Comparison of ENCODE assay signal across 1 cellular context in genomic region chr5:66144074-66144798, GRCh38.
TF ChIP-seq lines count a peak whose summit lies in the region.

Gene SREK1 (plus strand): TSS chr5:66144300. CDS start chr5:66144377, 77 bp downstream.

TF ChIP-seq in HepG2, 621 proteins besides CTCF, POLR2A, EP300 and RAD21 (continued from another document and continues in another):
- TF ChIP-seq MYNN (CRISPR knock-in tag; IDR thresholded peaks at IDR 0.05; ENCODE audit: low read depth) (0 out of 2 replicates have a peak, but pooled peaks have one; percentile 20), NFYC (CRISPR knock-in tag; IDR thresholded peaks at IDR 0.05) (no peak), ZNF703 (CRISPR knock-in tag; IDR thresholded peaks at IDR 0.05; ENCODE audit: borderline replicate concordance) (peak; percentile 45; the same call in 1 of the 2 replicates), ZBTB33 (CRISPR knock-in tag; IDR thresholded peaks at IDR 0.05) (0 out of 2 replicates have a peak, but pooled peaks have one; percentile 10), KLF16 (CRISPR knock-in tag; IDR thresholded peaks at IDR 0.05) (peak in 1 of 2 experiments; percentile 76; a peak in 1 of 4 replicates), ZNF678 (CRISPR knock-in tag; IDR thresholded peaks at IDR 0.05) (no peak), ZNF747 (CRISPR knock-in tag; IDR thresholded peaks at IDR 0.05; ENCODE audit: borderline replicate concordance) (peak; percentile 88; the same call in 1 of the 2 replicates), ZFP91 (CRISPR knock-in tag; IDR thresholded peaks at IDR 0.05; ENCODE audit: borderline replicate concordance) (peak; percentile 90; the same call in 1 of the 2 replicates), MEIS2 (CRISPR knock-in tag; IDR thresholded peaks at IDR 0.05) (peak; percentile 93), RBFOX2 (IDR thresholded peaks at IDR 0.05; ENCODE audit: low read depth, low read length) (peak; percentile 99), DPF2 (CRISPR knock-in tag; IDR thresholded peaks at IDR 0.05; ENCODE audit: borderline replicate concordance, low read depth) (no peak), HNRNPL (IDR thresholded peaks at IDR 0.05; ENCODE audit: low read depth, low read length) (peak; percentile 75; the same call in 1 of the 2 replicates), AHR (CRISPR knock-in tag; IDR thresholded peaks at IDR 0.05) (peak; percentile 50; the same call in 1 of the 2 replicates), ATF5 (CRISPR knock-in tag; IDR thresholded peaks at IDR 0.05; ENCODE audit: low read depth) (no peak), ZNF546 (CRISPR knock-in tag; conservative IDR thresholded peaks at IDR 0.05) (no peak), ZNF841 (CRISPR knock-in tag; IDR thresholded peaks at IDR 0.05; ENCODE audit: borderline replicate concordance) (no peak), ZNF230 (CRISPR knock-in tag; IDR thresholded peaks at IDR 0.05) (peak; percentile 79), TRIM22 (IDR thresholded peaks at IDR 0.05) (no peak), ZNF549 (CRISPR knock-in tag; IDR thresholded peaks at IDR 0.05) (no peak), ZNF333 (CRISPR knock-in tag; IDR thresholded peaks at IDR 0.05; ENCODE audit: borderline replicate concordance) (peak; percentile 41; the same call in 1 of the 2 replicates), MAFG (CRISPR knock-in tag; IDR thresholded peaks at IDR 0.05) (no peak), TBL1XR1 (IDR thresholded peaks at IDR 0.05; ENCODE audit: borderline replicate concordance, low read length, partially characterized antibody) (peak; percentile 22), REL (CRISPR knock-in tag; conservative IDR thresholded peaks at IDR 0.05) (peak; percentile 82), PBX2 (CRISPR knock-in tag; IDR thresholded peaks at IDR 0.05) (no peak; the same call in 1 of the 2 replicates), HOXA5 (CRISPR knock-in tag; IDR thresholded peaks at IDR 0.05) (peak; percentile 20), CENPBD1 (CRISPR knock-in tag; IDR thresholded peaks at IDR 0.05; ENCODE audit: borderline replicate concordance, low read depth) (0 out of 2 replicates have a peak, but pooled peaks have one; percentile 63), KDM2A (CRISPR knock-in tag; IDR thresholded peaks at IDR 0.05; ENCODE audit: borderline replicate concordance, low read depth) (peak; percentile 94), ATRX (CRISPR knock-in tag; IDR thresholded peaks at IDR 0.05; ENCODE audit: borderline replicate concordance) (no peak), ZNF749 (CRISPR knock-in tag; IDR thresholded peaks at IDR 0.05; ENCODE audit: borderline replicate concordance) (0 out of 2 replicates have a peak, but pooled peaks have one; percentile 34)
- TF ChIP-seq, protein P1, sequence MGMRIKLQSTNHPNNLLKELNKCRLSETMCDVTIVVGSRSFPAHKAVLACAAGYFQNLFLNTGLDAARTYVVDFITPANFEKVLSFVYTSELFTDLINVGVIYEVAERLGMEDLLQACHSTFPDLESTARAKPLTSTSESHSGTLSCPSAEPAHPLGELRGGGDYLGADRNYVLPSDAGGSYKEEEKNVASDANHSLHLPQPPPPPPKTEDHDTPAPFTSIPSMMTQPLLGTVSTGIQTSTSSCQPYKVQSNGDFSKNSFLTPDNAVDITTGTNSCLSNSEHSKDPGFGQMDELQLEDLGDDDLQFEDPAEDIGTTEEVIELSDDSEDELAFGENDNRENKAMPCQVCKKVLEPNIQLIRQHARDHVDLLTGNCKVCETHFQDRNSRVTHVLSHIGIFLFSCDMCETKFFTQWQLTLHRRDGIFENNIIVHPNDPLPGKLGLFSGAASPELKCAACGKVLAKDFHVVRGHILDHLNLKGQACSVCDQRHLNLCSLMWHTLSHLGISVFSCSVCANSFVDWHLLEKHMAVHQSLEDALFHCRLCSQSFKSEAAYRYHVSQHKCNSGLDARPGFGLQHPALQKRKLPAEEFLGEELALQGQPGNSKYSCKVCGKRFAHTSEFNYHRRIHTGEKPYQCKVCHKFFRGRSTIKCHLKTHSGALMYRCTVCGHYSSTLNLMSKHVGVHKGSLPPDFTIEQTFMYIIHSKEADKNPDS (CRISPR knock-in tag; IDR thresholded peaks at IDR 0.05): no peak
- TF ChIP-seq, protein P2, sequence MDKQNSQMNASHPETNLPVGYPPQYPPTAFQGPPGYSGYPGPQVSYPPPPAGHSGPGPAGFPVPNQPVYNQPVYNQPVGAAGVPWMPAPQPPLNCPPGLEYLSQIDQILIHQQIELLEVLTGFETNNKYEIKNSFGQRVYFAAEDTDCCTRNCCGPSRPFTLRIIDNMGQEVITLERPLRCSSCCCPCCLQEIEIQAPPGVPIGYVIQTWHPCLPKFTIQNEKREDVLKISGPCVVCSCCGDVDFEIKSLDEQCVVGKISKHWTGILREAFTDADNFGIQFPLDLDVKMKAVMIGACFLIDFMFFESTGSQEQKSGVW (CRISPR knock-in tag; IDR thresholded peaks at IDR 0.05; ENCODE audit: borderline replicate concordance): peak; percentile 23; the same call in 1 of the 2 replicates
- TF ChIP-seq, protein P3, sequence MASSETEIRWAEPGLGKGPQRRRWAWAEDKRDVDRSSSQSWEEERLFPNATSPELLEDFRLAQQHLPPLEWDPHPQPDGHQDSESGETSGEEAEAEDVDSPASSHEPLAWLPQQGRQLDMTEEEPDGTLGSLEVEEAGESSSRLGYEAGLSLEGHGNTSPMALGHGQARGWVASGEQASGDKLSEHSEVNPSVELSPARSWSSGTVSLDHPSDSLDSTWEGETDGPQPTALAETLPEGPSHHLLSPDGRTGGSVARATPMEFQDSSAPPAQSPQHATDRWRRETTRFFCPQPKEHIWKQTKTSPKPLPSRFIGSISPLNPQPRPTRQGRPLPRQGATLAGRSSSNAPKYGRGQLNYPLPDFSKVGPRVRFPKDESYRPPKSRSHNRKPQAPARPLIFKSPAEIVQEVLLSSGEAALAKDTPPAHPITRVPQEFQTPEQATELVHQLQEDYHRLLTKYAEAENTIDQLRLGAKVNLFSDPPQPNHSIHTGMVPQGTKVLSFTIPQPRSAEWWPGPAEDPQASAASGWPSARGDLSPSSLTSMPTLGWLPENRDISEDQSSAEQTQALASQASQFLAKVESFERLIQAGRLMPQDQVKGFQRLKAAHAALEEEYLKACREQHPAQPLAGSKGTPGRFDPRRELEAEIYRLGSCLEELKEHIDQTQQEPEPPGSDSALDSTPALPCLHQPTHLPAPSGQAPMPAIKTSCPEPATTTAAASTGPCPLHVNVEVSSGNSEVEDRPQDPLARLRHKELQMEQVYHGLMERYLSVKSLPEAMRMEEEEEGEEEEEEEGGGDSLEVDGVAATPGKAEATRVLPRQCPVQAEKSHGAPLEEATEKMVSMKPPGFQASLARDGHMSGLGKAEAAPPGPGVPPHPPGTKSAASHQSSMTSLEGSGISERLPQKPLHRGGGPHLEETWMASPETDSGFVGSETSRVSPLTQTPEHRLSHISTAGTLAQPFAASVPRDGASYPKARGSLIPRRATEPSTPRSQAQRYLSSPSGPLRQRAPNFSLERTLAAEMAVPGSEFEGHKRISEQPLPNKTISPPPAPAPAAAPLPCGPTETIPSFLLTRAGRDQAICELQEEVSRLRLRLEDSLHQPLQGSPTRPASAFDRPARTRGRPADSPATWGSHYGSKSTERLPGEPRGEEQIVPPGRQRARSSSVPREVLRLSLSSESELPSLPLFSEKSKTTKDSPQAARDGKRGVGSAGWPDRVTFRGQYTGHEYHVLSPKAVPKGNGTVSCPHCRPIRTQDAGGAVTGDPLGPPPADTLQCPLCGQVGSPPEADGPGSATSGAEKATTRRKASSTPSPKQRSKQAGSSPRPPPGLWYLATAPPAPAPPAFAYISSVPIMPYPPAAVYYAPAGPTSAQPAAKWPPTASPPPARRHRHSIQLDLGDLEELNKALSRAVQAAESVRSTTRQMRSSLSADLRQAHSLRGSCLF (CRISPR knock-in tag; IDR thresholded peaks at IDR 0.05; ENCODE audit: borderline replicate concordance): no peak
- TF ChIP-seq, protein P4, sequence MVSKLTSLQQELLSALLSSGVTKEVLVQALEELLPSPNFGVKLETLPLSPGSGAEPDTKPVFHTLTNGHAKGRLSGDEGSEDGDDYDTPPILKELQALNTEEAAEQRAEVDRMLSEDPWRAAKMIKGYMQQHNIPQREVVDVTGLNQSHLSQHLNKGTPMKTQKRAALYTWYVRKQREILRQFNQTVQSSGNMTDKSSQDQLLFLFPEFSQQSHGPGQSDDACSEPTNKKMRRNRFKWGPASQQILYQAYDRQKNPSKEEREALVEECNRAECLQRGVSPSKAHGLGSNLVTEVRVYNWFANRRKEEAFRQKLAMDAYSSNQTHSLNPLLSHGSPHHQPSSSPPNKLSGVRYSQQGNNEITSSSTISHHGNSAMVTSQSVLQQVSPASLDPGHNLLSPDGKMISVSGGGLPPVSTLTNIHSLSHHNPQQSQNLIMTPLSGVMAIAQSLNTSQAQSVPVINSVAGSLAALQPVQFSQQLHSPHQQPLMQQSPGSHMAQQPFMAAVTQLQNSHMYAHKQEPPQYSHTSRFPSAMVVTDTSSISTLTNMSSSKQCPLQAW (CRISPR knock-in tag; IDR thresholded peaks at IDR 0.05): no peak; the same call in 1 of the 2 replicates
- TF ChIP-seq, protein P5, sequence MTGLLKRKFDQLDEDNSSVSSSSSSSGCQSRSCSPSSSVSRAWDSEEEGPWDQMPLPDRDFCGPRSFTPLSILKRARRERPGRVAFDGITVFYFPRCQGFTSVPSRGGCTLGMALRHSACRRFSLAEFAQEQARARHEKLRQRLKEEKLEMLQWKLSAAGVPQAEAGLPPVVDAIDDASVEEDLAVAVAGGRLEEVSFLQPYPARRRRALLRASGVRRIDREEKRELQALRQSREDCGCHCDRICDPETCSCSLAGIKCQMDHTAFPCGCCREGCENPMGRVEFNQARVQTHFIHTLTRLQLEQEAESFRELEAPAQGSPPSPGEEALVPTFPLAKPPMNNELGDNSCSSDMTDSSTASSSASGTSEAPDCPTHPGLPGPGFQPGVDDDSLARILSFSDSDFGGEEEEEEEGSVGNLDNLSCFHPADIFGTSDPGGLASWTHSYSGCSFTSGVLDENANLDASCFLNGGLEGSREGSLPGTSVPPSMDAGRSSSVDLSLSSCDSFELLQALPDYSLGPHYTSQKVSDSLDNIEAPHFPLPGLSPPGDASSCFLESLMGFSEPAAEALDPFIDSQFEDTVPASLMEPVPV (CRISPR knock-in tag; IDR thresholded peaks at IDR 0.05): peak; percentile 78; the same call in 1 of the 2 replicates
